11 cellular contexts compared by ENCODE assay signal in genomic region chr2:64819371-64819770, GRCh38.
DNase-seq lines count a peak whose midpoint lies in the region; ATAC-seq, FAIRE-seq and TF ChIP-seq lines count a peak whose summit lies in the region.
"Had no signal": no experiment of that assay in that cellular context is flagged by ENCODE, and none has a peak within 500 bp of the region (broad histone marks: within the 10 kb centered on the region; RNA-seq: fewer than 3 reads in every experiment).

No MANE protein-coding gene starts in this region.

- RAD21 ChIA-PET in GM12878 (lab: Charles Lee; ENCODE audit: unreplicated experiment) = interaction anchor here (0.9 to 2.1 kb wide), 9 partner anchors 11 to 212 kb away, joined by 3 to 8 read pairs (median 3); no protein-coding TSS in a partner anchor

- H3K79me2 ChIP-seq in GM12878 (ENCODE audit: control insufficient read depth, insufficient read depth, low read length) = no peaks in the 10 kb centered on the region

- POLR2A ChIA-PET in GM12878 (lab: Charles Lee) = interaction anchor here (1.1 to 2.9 kb wide), 5 partner anchors 10 to 176 kb away, joined by 4 to 8 read pairs (median 4); no protein-coding TSS in a partner anchor

- no peaks in the 10 kb centered on the region for H3K36me3 Mint-ChIP-seq in activated T-cell treated with anti-CD3 and anti-CD28 coated beads, Interleukin-2, amount 50 U/mL, for 4 hours (ENCODE audit: insufficient read depth)

- no peaks in the 10 kb centered on the region for H3K9me3 Mint-ChIP-seq in activated T-cell treated with anti-CD3 and anti-CD28 coated beads, Interleukin-2, amount 50 U/mL, for 4 hours

- H3K9me3 ChIP-seq in GM12878 (replicated peaks; ENCODE audit: control insufficient read depth, insufficient read depth, low read length) (no peaks in the 10 kb centered on the region), stomach (no peaks in the 10 kb centered on the region)
- H3K9me3 ChIP-seq: psoas muscle had no signal

- WGBS in GM12878 (ENCODE audit: insufficient coverage, insufficient replicate concordance, low lambda C conversion rate, missing lambda C conversion rate) = 0% methylated on average over 2 of the region's 2 CpGs
- 58 to 81% (median 72%) methylated on average over 2 of the region's 2 CpGs for WGBS in stomach, 5 donors

- H3K4me1 Mint-ChIP-seq in activated T-cell treated with anti-CD3 and anti-CD28 coated beads, Interleukin-2, amount 50 U/mL, for 4 hours (ENCODE audit: low read depth) = peaks cover 22% of the 10 kb centered on the region

- TF ChIP-seq CTCF in GM12878 (IDR thresholded peaks at IDR 0.05 in 2 of 3, conservative IDR thresholded peaks at IDR 0.05 in 1 of 3; ENCODE audit: control insufficient read depth in 2 of 3, extremely low read depth in 1 of 3, insufficient read depth in 1 of 3, low read depth in 3 of 3, low read length in 3 of 3) (no peak), stomach (IDR thresholded peaks at IDR 0.05) (no peak)

- H3K36me3 ChIP-seq in GM12878 (ENCODE audit: control insufficient read depth in 2 of 2, insufficient read depth in 2 of 2, low read length in 1 of 2) (no peaks in the 10 kb centered on the region), stomach (no peaks in the 10 kb centered on the region), H7 (replicated peaks; ENCODE audit: control insufficient read depth, insufficient read depth, low read length) (no peaks in the 10 kb centered on the region)

- H3K9ac ChIP-seq in GM12878 (ENCODE audit: control insufficient read depth, insufficient read depth, low read length) = peak overlapping the region; percentile 51; the same call in 1 of the 2 replicates

- peak overlapping the region; percentile 75 for H3K27ac ChIP-seq in GM12878 (ENCODE audit: control insufficient read depth, insufficient read depth)
- peak overlapping the region in 3 of 5 donors; percentile 4 to 56 (median 33) for H3K27ac ChIP-seq in stomach
- H3K27ac ChIP-seq: psoas muscle had no signal

- H3K27me3 ChIP-seq in GM12878 (replicated peaks in 1 of 2; ENCODE audit: control insufficient read depth in 2 of 2, insufficient read depth in 2 of 2, low read length in 1 of 2) (no peaks in the 10 kb centered on the region), stomach (no peaks in the 10 kb centered on the region), H7 (ENCODE audit: control insufficient read depth, insufficient read depth, low read length) (no peaks in the 10 kb centered on the region; the same call in 1 of the 2 replicates)

- H3K4me1 ChIP-seq in GM12878 (ENCODE audit: control insufficient read depth, insufficient read depth, low read length) = peaks cover 25% of the 10 kb centered on the region
- peaks cover 0 to 6% (median 0%) of the 10 kb centered on the region in 4 donors for H3K4me1 ChIP-seq in stomach
- H3K4me1 ChIP-seq: psoas muscle had no signal

- in situ Hi-C loops in GM12878 (cut with MboI) = no loop called here

- SMC1A ChIA-PET in GM12878 (lab: Charles Lee; ENCODE audit: uncharacterized antibody, unreplicated experiment) = interaction anchor here (0.6 to 4.4 kb wide), 10 partner anchors 11 to 212 kb away, joined by 3 to 20 read pairs (median 4); no protein-coding TSS in a partner anchor

- peak overlapping the region; percentile 22 for H3K4me3 Mint-ChIP-seq in activated T-cell treated with anti-CD3 and anti-CD28 coated beads, Interleukin-2, amount 50 U/mL, for 4 hours

- FAIRE-seq in GM12878 (lab: Jason Lieb, UNC) = peak; percentile 52
- FAIRE-seq: colon had no signal

- H3K27me3 Mint-ChIP-seq in activated T-cell treated with anti-CD3 and anti-CD28 coated beads, Interleukin-2, amount 50 U/mL, for 4 hours (ENCODE audit: low read depth) = no peaks in the 10 kb centered on the region

- no peaks in the 10 kb centered on the region for H4K20me1 ChIP-seq in GM12878 (ENCODE audit: control insufficient read depth, insufficient read depth)

- TF ChIP-seq RAD21 in GM12878 (IDR thresholded peaks at IDR 0.05; ENCODE audit: insufficient read depth, low read depth, low read length) = no peak

- no TSS peak for BruUV-seq in GM12878 (replicated peaks; lab: Mats Ljungman, UMichigan)

- H3K4me3 ChIP-seq in GM12878 = peak overlapping the region; percentile 18; the same call in 1 of the 2 replicates
- no peak overlapping the region for H3K4me3 ChIP-seq in stomach
- H3K4me3 ChIP-seq in H7 (ENCODE audit: insufficient read depth, low read depth, low read length) = no peak overlapping the region
- H3K4me3 ChIP-seq: psoas muscle had no signal

- CTCF ChIA-PET in GM12878 (lab: Yijun Ruan, JAX) = interaction anchor here (0.9 to 2.3 kb wide), 5 partner anchors 11 to 194 kb away, joined by 3 to 13 read pairs (median 3); no protein-coding TSS in a partner anchor

- H2AFZ ChIP-seq in GM12878 (ENCODE audit: control insufficient read depth, low read depth, low read length) = peak overlapping the region; percentile 66

- ATAC-seq in activated T-cell treated with anti-CD3 and anti-CD28 coated beads, Interleukin-2, amount 50 U/mL, for 4 hours = peak in 1 of 2 donors; percentile 10
- ATAC-seq in HG03097 (IDR thresholded peaks at IDR 0.05; ENCODE audit: low FRiP score, unreplicated experiment) (peak; percentile 12), GM12878 (no peak), left lobe of liver (no peak)
- ATAC-seq: psoas muscle had no signal

- TF ChIP-seq EP300 in GM12878 (IDR thresholded peaks at IDR 0.05; ENCODE audit: borderline replicate concordance in 1 of 2, control insufficient read depth in 1 of 2, low read depth in 2 of 2, low read length in 2 of 2) (no peak), stomach (IDR thresholded peaks at IDR 0.05) (no peak)

- DNase-seq in activated T-cell treated with anti-CD3 and anti-CD28 coated beads, Interleukin-2, amount 50 U/mL, for 4 hours = no peak
- DNase-seq in activated T-cell treated with anti-CD3 and anti-CD28 coated beads, Interleukin-2, amount 50 U/mL, for 1 hour = no peak
- DNase-seq in GM12878 (ENCODE audit: low read depth, low spot score) (no peak), stomach (no peak), 8988T (no peak), left lobe of liver (ENCODE audit: low spot score) (no peak), H7 (no peak)
- DNase-seq: NCI-H1092, psoas muscle had no signal

- peak overlapping the region; percentile 89 for H3K4me2 ChIP-seq in GM12878 (ENCODE audit: control insufficient read depth, insufficient read depth)

- intact Hi-C loops in GM12878 (cut with micrococcal nuclease; ENCODE audit: unreplicated experiment) (no loop called here), stomach (cut with DNase I; ENCODE audit: low total_unique reads) (no loop called here)

- TF ChIP-seq POLR2A in GM12878 (IDR thresholded peaks at IDR 0.05; ENCODE audit: low read depth, low read length) (no peak), stomach (IDR thresholded peaks at IDR 0.05) (no peak)

TF ChIP-seq in GM12878, 131 proteins besides CTCF, POLR2A, EP300 and RAD21:
- TF ChIP-seq MEF2B (IDR thresholded peaks at IDR 0.05; ENCODE audit: partially characterized antibody, poor library complexity, severe bottlenecking) = peak; percentile 48
- TF ChIP-seq ZBTB33 (IDR thresholded peaks at IDR 0.05) = no peak
- no peak for TF ChIP-seq CBFB (IDR thresholded peaks at IDR 0.05; ENCODE audit: low read depth)
- no peak for TF ChIP-seq ZNF24 (IDR thresholded peaks at IDR 0.05)
- no peak for TF ChIP-seq HDGF (IDR thresholded peaks at IDR 0.05)
TF ChIP-seq in GM12878: peak in this region for 1.
